15 cellular contexts compared by ENCODE assay signal in genomic region chr22:49800408-49801238, GRCh38. TPM values are rescaled to one million over a fixed set of nuclear protein-coding genes. Genes with fewer than 3 reads are reported as not detected.
DNase-seq lines count a peak whose midpoint lies in the region; ATAC-seq and TF ChIP-seq lines count a peak whose summit lies in the region.
"Had no signal": no experiment of that assay in that cellular context is flagged by ENCODE, and none has a peak within 500 bp of the region (broad histone marks: within the 10 kb centered on the region; RNA-seq: fewer than 3 reads in every experiment).

No MANE protein-coding gene starts in this region.

- no peaks in the 10 kb centered on the region for H3K27me3 ChIP-seq in upper lobe of left lung
- H3K27me3 ChIP-seq: SJSA1 had no signal

- H3K4me3 ChIP-seq in upper lobe of left lung: no peak overlapping the region
- H3K4me3 ChIP-seq: SJSA1 had no signal

- H3K9me3 Mint-ChIP-seq in endothelial cell (ENCODE audit: unreplicated experiment) (no peaks in the 10 kb centered on the region), mesothelial cell of epicardium (no peaks in the 10 kb centered on the region)
- H3K9me3 Mint-ChIP-seq: naive thymus-derived CD8-positive, alpha-beta T cell had no signal

- H3K27ac Mint-ChIP-seq in endothelial cell (ENCODE audit: unreplicated experiment) (peak overlapping the region; percentile 59), mesothelial cell of epicardium (peak overlapping the region; percentile 43)

- H3K4me3 Mint-ChIP-seq in endothelial cell (ENCODE audit: unreplicated experiment) (no peak overlapping the region), mesothelial cell of epicardium (no peak overlapping the region)

- H3K9me3 ChIP-seq in upper lobe of left lung: no peaks in the 10 kb centered on the region
- H3K9me3 ChIP-seq: SJSA1 had no signal

- H3K4me1 Mint-ChIP-seq in endothelial cell (ENCODE audit: unreplicated experiment) (peaks cover 2% of the 10 kb centered on the region), mesothelial cell of epicardium (no peaks in the 10 kb centered on the region)

- no peak for TF ChIP-seq CTCF in endothelial cell (IDR thresholded peaks at IDR 0.05; ENCODE audit: unreplicated experiment)
- no peak for TF ChIP-seq CTCF in mesothelial cell of epicardium (IDR thresholded peaks at IDR 0.05; ENCODE audit: unreplicated experiment)
- peak in 1 of 6 experiments; percentile 21 for TF ChIP-seq CTCF in upper lobe of left lung (IDR thresholded peaks at IDR 0.05)

- peaks cover 17 to 47% (median 37%) of the 10 kb centered on the region in 4 donors for H3K4me1 ChIP-seq in upper lobe of left lung
- H3K4me1 ChIP-seq: SJSA1 had no signal

- ATAC-seq in Right ventricle myocardium inferior: peak; percentile 45
- no peak for ATAC-seq in upper lobe of left lung (ENCODE audit: low FRiP score in 2 of 2)
- no peak for ATAC-seq in GM18861 (IDR thresholded peaks at IDR 0.05; ENCODE audit: unreplicated experiment)
- ATAC-seq: naive thymus-derived CD8-positive, alpha-beta T cell had no signal

- H3K36me3 ChIP-seq in upper lobe of left lung: peaks cover 25 to 81% (median 58%) of the 10 kb centered on the region in 4 donors

- no peak for TF ChIP-seq POLR2A in upper lobe of left lung (IDR thresholded peaks at IDR 0.05)

- intact Hi-C loops in Right ventricle myocardium inferior (cut with DNase I) (no loop called here), cardiac septum (cut with DNase I) (no loop called here)

- H3K27ac ChIP-seq in upper lobe of left lung: peak overlapping the region; percentile 8 to 86 (median 74)
- H3K27ac ChIP-seq: SJSA1 had no signal

- DNase-seq in Right ventricle myocardium inferior (ENCODE audit: missing footprints): no peak
- no peak for DNase-seq in cardiac septum (ENCODE audit: low spot score)
- no peak for DNase-seq in endothelial cell (ENCODE audit: low spot score)
- no peak for DNase-seq in mesothelial cell of epicardium (ENCODE audit: low spot score in 2 of 2, unreplicated experiment in 2 of 2)
- peak in 1 of 2 donors; percentile 77 for DNase-seq in upper lobe of left lung
- DNase-seq in germinal center (ENCODE audit: low spot score): no peak
- DNase-seq in NCI-H1092 treated with DMSO at 0.1 percent for 48 hours (lab: John Stamatoyannopoulos, UW): no peak
- DNase-seq: activated CD4-positive, alpha-beta T cell treated with anti-CD3 and anti-CD28 coated beads, Interleukin-2, amount 50 U/mL, for 48 hours; hippocampal formation; left cardiac atrium; NCI-H1694 treated with DMSO at 0.1 percent for 48 hours; NCI-H446 treated with DMSO at 0.1 percent for 48 hours had no signal

- WGBS in upper lobe of left lung, 2 donors: 66 to 74% methylated on average over 12 to 29 of the region's 29 CpGs

- H3K27me3 Mint-ChIP-seq in endothelial cell (ENCODE audit: unreplicated experiment) (peaks cover 4% of the 10 kb centered on the region), mesothelial cell of epicardium (ENCODE audit: low read depth) (no peaks in the 10 kb centered on the region)
- H3K27me3 Mint-ChIP-seq: naive thymus-derived CD8-positive, alpha-beta T cell had no signal

- peaks cover 34% of the 10 kb centered on the region for H3K36me3 Mint-ChIP-seq in endothelial cell (ENCODE audit: low read depth, unreplicated experiment)
- H3K36me3 Mint-ChIP-seq in mesothelial cell of epicardium: peaks cover 34% of the 10 kb centered on the region

- TF ChIP-seq EP300 in upper lobe of left lung (IDR thresholded peaks at IDR 0.05): peak in 1 of 4 donors; percentile 28

RNA-seq across cellular contexts. Expression of gene BRD1, which starts 27.1 kb away (rescaled TPM):
- total RNA-seq in Right ventricle myocardium inferior: 17.5 TPM
- total RNA-seq in cardiac septum: 18.0 TPM
- 40.3 TPM for total RNA-seq in endothelial cell (ENCODE audit: unreplicated experiment)
- total RNA-seq in mesothelial cell of epicardium: 60.3 to 65.0 TPM (median 64.1 TPM) in 3 replicates
- total RNA-seq in upper lobe of left lung: 100 to 1,000 TPM in 1 of 6 donors, 10 to 100 TPM in 5; 38.9 to 141 (median 43.0) TPM

RNA-seq across cellular contexts. Expression of gene ZBED4, which starts 53.0 kb away (rescaled TPM):
- total RNA-seq in Right ventricle myocardium inferior (4.8 TPM), cardiac septum (6.2 TPM), endothelial cell (ENCODE audit: unreplicated experiment) (22.6 TPM), mesothelial cell of epicardium (32.3 to 33.3 TPM (median 32.6 TPM) in 3 replicates), upper lobe of left lung (10 to 100 TPM; 10.8 to 19.9 (median 15.5) TPM)
